ENCODE assay signal across 9 cellular contexts in genomic region chr11:46920709-46921108, GRCh38.
A peak's percentile ranks its signal among the peaks of the same experiment; 100 is the strongest.
DNase-seq lines count a peak whose midpoint lies in the region; ATAC-seq, FAIRE-seq and TF ChIP-seq lines count a peak whose summit lies in the region.
"Had no signal": no experiment of that assay in that cellular context is flagged by ENCODE, and none has a peak within 500 bp of the region (broad histone marks: within the 10 kb centered on the region; RNA-seq: fewer than 3 reads in every experiment).

No MANE protein-coding gene starts in this region.

- H3K27ac Mint-ChIP-seq in nephron progenitor cell = peak overlapping the region; percentile 62

- CTCF ChIA-PET in AG04449 (lab: Yijun Ruan, JAX) = interaction anchor here (0.7 to 3.1 kb wide), 15 partner anchors 9 to 242 kb away, joined by 3 to 51 read pairs (median 5); partner anchors contain the start of gene CSTPP1

- no peak for TF ChIP-seq CTCF in AG04449 (IDR thresholded peaks at IDR 0.05; ENCODE audit: insufficient read depth, low read length, missing control alignments)
- no peak for TF ChIP-seq CTCF in nephron progenitor cell (IDR thresholded peaks at IDR 0.05)

- no peak overlapping the region for H3K4me3 Mint-ChIP-seq in nephron progenitor cell

- DNase-seq in AG04449 (ENCODE audit: low read depth, low spot score) = peak; percentile 97
- peak; percentile 97 for DNase-seq in RCC 7860 (ENCODE audit: low spot score)
- peak; percentile 96 for DNase-seq in fibroblast of gingiva (ENCODE audit: low read depth)
- no peak for DNase-seq in nephron progenitor cell
- DNase-seq in erythroblast (lab: John Stamatoyannopoulos, UW) = no peak
- no peak for DNase-seq in activated CD4-positive, CD25-positive, alpha-beta regulatory T cell treated with anti-CD3 and anti-CD28 coated beads, Interleukin-2, amount 50 U/mL, for 72 hours
- DNase-seq: Peyer's patch had no signal

- peaks cover 40% of the 10 kb centered on the region for H3K4me1 Mint-ChIP-seq in nephron progenitor cell

- peak; percentile 95 for FAIRE-seq in RCC 7860 (lab: Jason Lieb, UNC)

- POLR2A ChIA-PET in AG04449 (lab: Yijun Ruan, JAX) = interaction anchor here (0.9 kb wide), 1 partner anchor 10 kb away, joined by 4 read pairs; no protein-coding TSS in a partner anchor

- no peaks in the 10 kb centered on the region for H3K36me3 Mint-ChIP-seq in nephron progenitor cell (ENCODE audit: low read depth)

- ATAC-seq in HG03342 (IDR thresholded peaks at IDR 0.05; ENCODE audit: unreplicated experiment) = no peak
- ATAC-seq in GM18867 (IDR thresholded peaks at IDR 0.05; ENCODE audit: unreplicated experiment) = no peak

- peaks cover 2% of the 10 kb centered on the region for H3K9me3 Mint-ChIP-seq in nephron progenitor cell

- TF ChIP-seq POLR2A in erythroblast (IDR thresholded peaks at IDR 0.05; ENCODE audit: low read length) = no peak

- no peak overlapping the region for H3K4me3 ChIP-seq in AG04449 (ENCODE audit: low read depth, low read length)
- H3K4me3 ChIP-seq: Peyer's patch had no signal

- peaks cover 1% of the 10 kb centered on the region for H3K27me3 Mint-ChIP-seq in nephron progenitor cell (ENCODE audit: low read depth, poor library complexity)

Comparison
In these comparisons a context has a peak if more than half of its experiments do, and no peak if none do; other contexts are left out.
1. DNase-seq: peak in AG04449 (single experiment), RCC 7860 (single experiment) and fibroblast of gingiva (single experiment); none in nephron progenitor cell (single experiment), erythroblast (0 of 2) and activated CD4-positive, CD25-positive, alpha-beta regulatory T cell treated with anti-CD3 and anti-CD28 coated beads, Interleukin-2, amount 50 U/mL, for 72 hours (single experiment).